ENCODE assay signal across 19 cellular contexts in genomic region chr3:111968319-111969059, GRCh38. TPM values are rescaled to one million over a fixed set of nuclear protein-coding genes. Genes with fewer than 3 reads are reported as not detected.
A peak's percentile ranks its signal among the peaks of the same experiment; 100 is the strongest.
DNase-seq lines count a peak whose midpoint lies in the region; ATAC-seq and TF ChIP-seq lines count a peak whose summit lies in the region.
"Had no signal": no experiment of that assay in that cellular context is flagged by ENCODE, and none has a peak within 500 bp of the region (broad histone marks: within the 10 kb centered on the region; RNA-seq: fewer than 3 reads in every experiment).

No MANE protein-coding gene starts in this region.

- peaks cover 4% of the 10 kb centered on the region for H3K36me3 Mint-ChIP-seq in neural crest cell (ENCODE audit: low read depth)
- H3K36me3 Mint-ChIP-seq: activated CD8-positive, alpha-beta memory T cell treated with anti-CD3 and anti-CD28 coated beads, Interleukin-2, amount 10 ng/mL, durations not matched to agents 7 days and 5 days had no signal

- H3K36me3 ChIP-seq in IMR-90 (ENCODE audit: control insufficient read depth, insufficient read depth, low read length) (peaks cover 1% of the 10 kb centered on the region), PC-3 (ENCODE audit: low read depth, low read length) (peaks cover 47% of the 10 kb centered on the region)
- H3K36me3 ChIP-seq: breast epithelium, colonic mucosa, neutrophil, suprapubic skin, WERI-Rb-1 had no signal

- H3K27ac Mint-ChIP-seq in neural crest cell (ENCODE audit: unreplicated experiment), result peak overlapping the region; percentile 38
- H3K27ac Mint-ChIP-seq: activated naive CD4-positive, alpha-beta T cell treated with anti-CD3 and anti-CD28 coated beads for 36 hours had no signal

- H2BK15ac ChIP-seq in IMR-90 (ENCODE audit: low read depth, low read length), result no peak overlapping the region

- no peak for TF ChIP-seq CTCF in IMR-90 (conservative IDR thresholded peaks at IDR 0.05; ENCODE audit: low read depth, low read length)
- TF ChIP-seq CTCF in PC-3 (conservative IDR thresholded peaks at IDR 0.05; ENCODE audit: low read depth, low read length), result no peak
- TF ChIP-seq CTCF in neural crest cell (conservative IDR thresholded peaks at IDR 0.05), result no peak

- H3F3A ChIP-seq in PC-3 (ENCODE audit: low read length, unreplicated experiment), result no peaks in the 10 kb centered on the region

- POLR2A ChIA-PET in IMR-90 (lab: Charles Lee; ENCODE audit: unreplicated experiment) (no interaction called here), PC-3 (lab: Charles Lee; ENCODE audit: unreplicated experiment) (no interaction called here)

- no peaks in the 10 kb centered on the region for H3K4me1 ChIP-seq in IMR-90 (ENCODE audit: control insufficient read depth, insufficient read depth, low read length)
- H3K4me1 ChIP-seq in PC-3 (ENCODE audit: insufficient read depth, low read length), result peaks cover 35% of the 10 kb centered on the region
- H3K4me1 ChIP-seq: breast epithelium, colonic mucosa had no signal

- no peak for ATAC-seq in IMR-90 (ENCODE audit: low read depth)
- ATAC-seq in PC-3, result peak; percentile 18; the same call in 1 of the 2 replicates
- no peak for ATAC-seq in GM21526 (IDR thresholded peaks at IDR 0.05; ENCODE audit: low FRiP score, unreplicated experiment)
- ATAC-seq in GM21447 (IDR thresholded peaks at IDR 0.05; ENCODE audit: unreplicated experiment), result no peak

- H4K5ac ChIP-seq in IMR-90 (ENCODE audit: low read depth, low read length), result no peak overlapping the region

- BruUV-seq in IMR-90 (replicated peaks; lab: Mats Ljungman, UMichigan) (no TSS peak), PC-3 (replicated peaks; lab: Mats Ljungman, UMichigan) (no TSS peak)

- H2AK9ac ChIP-seq in IMR-90 (replicated peaks; ENCODE audit: low read depth, low read length, poor library complexity), result no peak overlapping the region

- no peak overlapping the region for H2AK5ac ChIP-seq in IMR-90 (ENCODE audit: low read depth, low read length)

- TF ChIP-seq RAD21 in IMR-90 (IDR thresholded peaks at IDR 0.05; ENCODE audit: low read length), result no peak

- H3K9me3 Mint-ChIP-seq in neural crest cell, result no peaks in the 10 kb centered on the region
- H3K9me3 Mint-ChIP-seq: activated naive CD4-positive, alpha-beta T cell treated with anti-CD3 and anti-CD28 coated beads for 36 hours; effector memory CD8-positive, alpha-beta T cell had no signal

- no peak overlapping the region for H3K56ac ChIP-seq in IMR-90 (ENCODE audit: extremely low read depth, insufficient read depth, low read length)

- TF ChIP-seq POLR2A in IMR-90 (IDR thresholded peaks at IDR 0.05; ENCODE audit: low read depth, low read length), result no peak

- no peak overlapping the region for H3K27ac ChIP-seq in IMR-90 (ENCODE audit: insufficient read depth, low read length)
- H3K27ac ChIP-seq in PC-3 (ENCODE audit: low read length), result no peak overlapping the region
- H3K27ac ChIP-seq: breast epithelium, C4-2B, colonic mucosa, neutrophil, psoas muscle, suprapubic skin, WERI-Rb-1 had no signal

- no peak overlapping the region for H4K8ac ChIP-seq in IMR-90 (ENCODE audit: low read depth in 2 of 2, low read length in 2 of 2)

- H3K79me2 ChIP-seq in PC-3 (ENCODE audit: low read length), result no peaks in the 10 kb centered on the region

- no peak overlapping the region for H3K18ac ChIP-seq in IMR-90 (ENCODE audit: low read depth, low read length)

- H3K27me3 ChIP-seq in IMR-90 (ENCODE audit: control insufficient read depth, insufficient read depth, low read length) (no peaks in the 10 kb centered on the region), PC-3 (ENCODE audit: low read length) (no peaks in the 10 kb centered on the region)
- H3K27me3 ChIP-seq: breast epithelium, colonic mucosa, neutrophil, suprapubic skin had no signal

- no peaks in the 10 kb centered on the region for H4K20me1 ChIP-seq in IMR-90 (ENCODE audit: insufficient read depth, low read length)
- H4K20me1 ChIP-seq in PC-3 (ENCODE audit: low read length), result no peaks in the 10 kb centered on the region

- H3K4me2 ChIP-seq in IMR-90 (ENCODE audit: low read depth, low read length), result no peak overlapping the region
- H3K4me2 ChIP-seq in PC-3 (ENCODE audit: low read length), result no peak overlapping the region

- DNase-seq in COR-L47 (lab: John Stamatoyannopoulos, UW), result peak; percentile 59
- DNase-seq in IMR-90, result peak; percentile 12
- DNase-seq in PC-3, result peak; percentile 9
- no peak for DNase-seq in neural crest cell (ENCODE audit: low read depth, low spot score)
- no peak for DNase-seq in GM19240 (ENCODE audit: insufficient read length, low spot score)

- H4K91ac ChIP-seq in IMR-90 (ENCODE audit: insufficient read depth, low read depth, low read length), result no peak overlapping the region

- WGBS in IMR-90 (ENCODE audit: extremely low coverage in 2 of 2, insufficient read length in 1 of 2), 2 experiments, result no CpG with 5 or more reads among the region's 5 CpGs

- H2BK120ac ChIP-seq in IMR-90 (ENCODE audit: low read depth, low read length), result no peak overlapping the region

- H3K9me3 ChIP-seq in IMR-90 (ENCODE audit: control insufficient read depth, insufficient read depth, low read length) (no peaks in the 10 kb centered on the region), PC-3 (ENCODE audit: low read length) (no peaks in the 10 kb centered on the region)
- H3K9me3 ChIP-seq: breast epithelium, colonic mucosa, neutrophil, psoas muscle, suprapubic skin had no signal

- H3K14ac ChIP-seq in IMR-90 (replicated peaks; ENCODE audit: low read depth, low read length), result no peak overlapping the region

- in situ Hi-C loops in IMR-90 (cut with MboI; ENCODE audit: low sequenced_read_pairs), result loop anchor here (25.0 kb wide), 1 partner anchor 381 kb away; the partner anchor contains the start of gene ZBED2

- H3K9me1 ChIP-seq in IMR-90 (ENCODE audit: insufficient read depth, low read length), result no peaks in the 10 kb centered on the region

- H3K79me1 ChIP-seq in IMR-90 (ENCODE audit: low read depth in 1 of 2, low read length in 2 of 2), result no peaks in the 10 kb centered on the region

- H3K9me2 ChIP-seq in PC-3 (replicated peaks; ENCODE audit: low read length), result no peaks in the 10 kb centered on the region

- no peak overlapping the region for H3K9ac ChIP-seq in IMR-90 (ENCODE audit: low read depth, low read length)
- H3K9ac ChIP-seq in PC-3 (ENCODE audit: low read length), result no peak overlapping the region

- H3K4me3 ChIP-seq in IMR-90 (ENCODE audit: insufficient read depth, low read depth, low read length) (no peak overlapping the region), PC-3 (ENCODE audit: low read length) (no peak overlapping the region)
- H3K4me3 ChIP-seq: breast epithelium, colonic mucosa, psoas muscle, suprapubic skin had no signal

- peaks cover 31% of the 10 kb centered on the region for H3K4me1 Mint-ChIP-seq in neural crest cell

- intact Hi-C loops in IMR-90 (cut with micrococcal nuclease), result loop anchor here (5.0 to 10.0 kb wide), 2 partner anchors 301 to 394 kb away; no protein-coding TSS in a partner anchor
- intact Hi-C loops in PC-3 (cut with micrococcal nuclease), result no loop called here

- no peak overlapping the region for H2BK20ac ChIP-seq in IMR-90 (ENCODE audit: low read depth, low read length)

- no peak overlapping the region for H3K23ac ChIP-seq in IMR-90 (ENCODE audit: low read depth, low read length)

- H3K4me3 Mint-ChIP-seq in neural crest cell, result no peak overlapping the region
- H3K4me3 Mint-ChIP-seq: activated CD8-positive, alpha-beta memory T cell treated with anti-CD3 and anti-CD28 coated beads, Interleukin-2, amount 10 ng/mL, durations not matched to agents 7 days and 5 days; activated naive CD4-positive, alpha-beta T cell treated with anti-CD3 and anti-CD28 coated beads for 36 hours; effector memory CD8-positive, alpha-beta T cell had no signal

- H2AFZ ChIP-seq in IMR-90 (replicated peaks; ENCODE audit: low read length, poor library complexity), result no peak overlapping the region
- H2AFZ ChIP-seq in PC-3 (ENCODE audit: low read length), result no peak overlapping the region

- dilution Hi-C loops in IMR-90 (cut with HindIII; ENCODE audit: low sequenced_read_pairs, unreplicated experiment), result loop anchor here (25.0 kb wide), 1 partner anchor 256 kb away; no protein-coding TSS in a partner anchor

- no peak overlapping the region for H3K4ac ChIP-seq in IMR-90 (ENCODE audit: low read depth, low read length)

- no peak overlapping the region for H2BK5ac ChIP-seq in IMR-90 (ENCODE audit: low read depth, low read length, poor library complexity, severe bottlenecking)

- no peaks in the 10 kb centered on the region for H3K27me3 Mint-ChIP-seq in neural crest cell (ENCODE audit: low read depth)
- H3K27me3 Mint-ChIP-seq: activated CD8-positive, alpha-beta memory T cell treated with anti-CD3 and anti-CD28 coated beads, Interleukin-2, amount 10 ng/mL, durations not matched to agents 7 days and 5 days; effector memory CD8-positive, alpha-beta T cell had no signal

- CTCF ChIA-PET in IMR-90 (lab: Yijun Ruan, JAX), result interaction anchor here (0.6 to 2.9 kb wide), 15 partner anchors 10 to 1725 kb away, joined by 3 to 28 read pairs (median 6); no protein-coding TSS in a partner anchor
- CTCF ChIA-PET in PC-3 (lab: Charles Lee), result interaction anchor here (0.6 to 2.8 kb wide), 7 partner anchors 10 to 108 kb away, joined by 3 to 29 read pairs (median 5); partner anchors contain the start of gene ABHD10

TF ChIP-seq in IMR-90, 13 proteins besides CTCF, POLR2A, EP300 and RAD21 (continues in another document):
- no peak for TF ChIP-seq CEBPB (IDR thresholded peaks at IDR 0.05; ENCODE audit: low read depth, low read length)
- TF ChIP-seq NFE2L2 (IDR thresholded peaks at IDR 0.05; ENCODE audit: low read depth, low read length), result no peak
- TF ChIP-seq MAZ (IDR thresholded peaks at IDR 0.05; ENCODE audit: borderline replicate concordance, low read depth, low read length), result no peak
- TF ChIP-seq USF2 (IDR thresholded peaks at IDR 0.05; ENCODE audit: low read depth, low read length), result no peak
- no peak for TF ChIP-seq CHD1 (IDR thresholded peaks at IDR 0.05; ENCODE audit: low read depth, low read length)

RNA-seq across cellular contexts. Expression of gene ABHD10, which starts 10.3 kb away (rescaled TPM):
- total RNA-seq in IMR-90 (2012; rRNA removed) (53.9 and 57.2 TPM in 2 replicates), PC-3 (2014; rRNA removed) (29.1 and 45.0 TPM in 2 replicates), neural crest cell (52.7 and 55.6 TPM in 2 replicates)
- polyA plus RNA-seq in IMR-90 (2012; rRNA removed), result 17.7 and 24.7 TPM in 2 replicates
- polyA plus RNA-seq in IMR-90 (2012; cell fraction: cytosol; rRNA removed), result 6.3 and 8.0 TPM in 2 replicates
- 6.5 and 16.2 TPM in 2 replicates for polyA plus RNA-seq in IMR-90 (2012; cell fraction: nucleus; rRNA removed; ENCODE audit: low replicate concordance)

RNA-seq across cellular contexts. Expression of gene TAGLN3, which starts 30.2 kb away (rescaled TPM):
- total RNA-seq in IMR-90 (2012; rRNA removed), result 3.2 and 3.6 TPM in 2 replicates
- 7.7 TPM in 2 replicates for polyA plus RNA-seq in IMR-90 (2012; rRNA removed)
- polyA plus RNA-seq in IMR-90 (2012; cell fraction: cytosol; rRNA removed), result 2.9 and 5.0 TPM in 2 replicates
- polyA plus RNA-seq in IMR-90 (2012; cell fraction: nucleus; rRNA removed; ENCODE audit: low replicate concordance), result 3.5 and 4.2 TPM in 2 replicates
- 2.6 and 4.3 TPM in 2 replicates for total RNA-seq in PC-3 (2014; rRNA removed)
- 62.6 and 70.2 TPM in 2 replicates for total RNA-seq in neural crest cell
- total RNA-seq: activated CD8-positive, alpha-beta memory T cell treated with anti-CD3 and anti-CD28 coated beads, Interleukin-2, amount 10 ng/mL, durations not matched to agents 7 days and 5 days; breast epithelium; Calu3; esophagus mucosa; psoas muscle had no signal

Comparison
In these comparisons a context has a peak if more than half of its experiments do, and no peak if none do; other contexts are left out.
1. DNase-seq: peak in COR-L47 (single experiment), IMR-90 (single experiment) and PC-3 (single experiment); none in neural crest cell (single experiment) and GM19240 (single experiment).
2. RNA of gene TAGLN3, which starts 30.2 kb away (total RNA-seq): 62.6 to 70.2 TPM in neural crest cell; 2.6 to 4.3 TPM in PC-3 and 3.2 to 3.6 TPM in IMR-90; every median in the first group is over 10 times any median in the second.